Comparison of ENCODE assay signal across 8 cellular contexts in the genomic region with DNA sequence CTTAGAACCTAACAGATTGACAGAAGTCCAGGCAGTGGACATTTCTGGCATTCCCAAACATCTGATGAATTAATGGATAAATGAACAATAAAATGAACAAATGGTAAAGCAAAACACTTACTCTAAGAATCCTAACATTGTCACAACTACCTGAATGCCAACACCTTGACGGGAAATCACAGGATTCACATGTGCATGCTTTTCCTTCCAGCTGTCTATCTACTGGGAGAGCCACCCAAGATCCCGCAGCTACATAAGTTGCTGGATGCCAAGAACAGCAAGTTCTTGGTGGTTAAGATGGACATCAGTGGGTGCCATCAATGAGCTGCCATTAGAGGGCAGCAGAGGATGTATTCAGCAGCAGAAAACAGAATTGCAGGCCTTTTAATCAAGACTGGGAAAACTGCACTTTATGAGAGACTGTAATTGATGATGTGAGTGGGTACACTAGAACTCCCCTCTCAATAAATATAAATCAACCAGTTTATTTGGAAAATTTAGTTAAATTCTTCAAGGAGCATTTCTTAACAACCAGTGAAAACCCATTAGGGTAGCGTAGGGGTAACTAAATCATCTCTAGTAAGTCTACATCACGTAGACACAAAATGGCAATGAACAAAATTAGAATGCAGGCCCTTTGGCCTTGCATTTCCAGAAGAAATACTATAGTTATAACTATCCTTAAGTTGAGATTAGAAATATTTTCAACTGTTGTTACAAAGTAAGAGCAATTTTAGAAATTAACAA. TPM values are rescaled to one million over a fixed set of nuclear protein-coding genes. Genes with fewer than 3 reads are reported as not detected.
A peak's percentile ranks its signal among the peaks of the same experiment; 100 is the strongest.
DNase-seq lines count a peak whose midpoint lies in the region; ATAC-seq lines count a peak whose summit lies in the region.

No MANE protein-coding gene starts in this region.

- H3K27ac ChIP-seq in epithelial cell of prostate: no peak overlapping the region

- peak; percentile 95 for ATAC-seq in GM18867 (IDR thresholded peaks at IDR 0.05; ENCODE audit: unreplicated experiment)
- peak; percentile 95 for ATAC-seq in HG03159 (IDR thresholded peaks at IDR 0.05; ENCODE audit: unreplicated experiment)

- DNase-seq in AG20443 (ENCODE audit: low spot score) (peak; percentile 78), NCI-H460 (ENCODE audit: extremely low read depth, low read depth) (peak; percentile 76), epithelial cell of prostate (ENCODE audit: low read depth, low spot score) (peak; percentile 27), mucosa of gallbladder (ENCODE audit: low spot score) (peak; percentile 76)
- peak; percentile 41 to 59 for DNase-seq in activated CD4-positive, alpha-beta T cell treated with anti-CD3 and anti-CD28 coated beads, Interleukin-2, amount 50 U/mL, for 48 hours
- peak in 5 of 6 experiments; percentile 3 to 37 (median 11) for DNase-seq in stimulated activated naive CD4-positive, alpha-beta T cell (lab: John Stamatoyannopoulos, UW)

RNA-seq across cellular contexts. Expression of gene SESTD1, which starts 45.6 kb away (rescaled TPM):
- 25.6 and 26.3 TPM in 2 replicates for total RNA-seq in NCI-H460 (2014; rRNA removed; shearing (Covaris generic))
- 14.5 and 28.3 TPM in 2 replicates for polyA plus RNA-seq in NCI-H460 (2014; cell fraction: nucleus; rRNA removed)
- 95.4 TPM for total RNA-seq in mucosa of gallbladder

Comparison
In these comparisons a context has a peak if more than half of its experiments do, and no peak if none do; other contexts are left out.
1. DNase-seq: peak in every context shown above with its lines; median percentile 78 in AG20443; 76 in NCI-H460; 76 in mucosa of gallbladder; 50 in activated CD4-positive, alpha-beta T cell treated with anti-CD3 and anti-CD28 coated beads, Interleukin-2, amount 50 U/mL, for 48 hours; 27 in epithelial cell of prostate; 11 in stimulated activated naive CD4-positive, alpha-beta T cell.